8 cellular contexts compared by ENCODE assay signal in the genomic region with DNA sequence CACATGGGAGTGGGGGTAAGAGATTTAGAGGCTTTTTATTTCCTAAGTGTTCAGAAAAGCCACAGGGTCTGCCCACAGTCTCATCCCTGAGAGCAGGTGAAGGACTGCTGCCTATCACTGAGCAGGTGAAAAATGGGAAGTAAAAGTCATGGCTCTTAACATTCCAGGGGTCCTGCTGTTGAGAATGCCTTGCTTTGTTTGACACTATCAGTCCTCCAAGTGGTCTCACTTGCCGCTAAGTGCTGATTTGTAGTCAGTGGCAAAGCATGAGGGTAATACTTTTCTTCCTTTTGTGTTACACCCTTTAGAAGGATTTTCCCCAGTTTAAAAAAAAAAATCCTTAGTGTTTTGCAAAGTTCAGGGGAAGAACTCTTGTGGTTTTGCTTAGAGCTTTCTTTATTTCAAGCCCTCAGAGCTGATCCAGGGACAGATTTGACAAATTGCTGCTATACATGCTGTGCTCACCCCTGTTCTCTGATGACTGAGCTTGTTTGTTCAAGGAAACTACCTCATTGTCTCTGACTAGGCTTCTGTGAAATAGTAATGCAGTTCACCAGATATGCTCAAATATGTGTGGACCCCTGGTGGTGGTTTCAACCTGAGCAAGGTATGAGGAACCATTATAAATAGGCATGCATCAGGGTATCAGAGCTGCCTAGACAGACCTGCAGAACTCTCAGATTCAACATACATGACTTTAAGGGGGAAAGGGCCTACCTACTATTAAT.
DNase-seq lines count a peak whose midpoint lies in the region; ATAC-seq and TF ChIP-seq lines count a peak whose summit lies in the region.

No MANE protein-coding gene starts in this region.

- peak; percentile 59 to 80 for DNase-seq in NCI-H2081 (lab: John Stamatoyannopoulos, UW)
- DNase-seq in endodermal cell: peak; percentile 86
- DNase-seq in NCI-H2107 (lab: John Stamatoyannopoulos, UW): no peak
- no peak for DNase-seq in EL
- no peak for DNase-seq in NCI-H1694 treated with DMSO at 0.1 percent for 48 hours (lab: John Stamatoyannopoulos, UW)
- no peak for DNase-seq in CD4-positive, alpha-beta memory T cell

- 6% methylated on average over 1 of the region's 1 CpG; no CpG with 5 or more reads in 1 of the 2 experiments for WGBS in endodermal cell (ENCODE audit: insufficient coverage in 1 of 2, insufficient read length in 1 of 2), 2 experiments

- H3K4me3 Mint-ChIP-seq in endodermal cell: peak overlapping the region; percentile 16
- no peak overlapping the region for H3K4me3 Mint-ChIP-seq in CD4-positive, alpha-beta memory T cell

- CTCF ChIA-PET in CD4-positive, alpha-beta memory T cell (lab: Charles Lee; ENCODE audit: partially characterized antibody): no interaction called here

- peak; percentile 70 for TF ChIP-seq CTCF in endodermal cell (conservative IDR thresholded peaks at IDR 0.05)

- H3K4me3 ChIP-seq in endodermal cell (ENCODE audit: low read length): peak overlapping the region; percentile 43
- H3K4me3 ChIP-seq in CD4-positive, alpha-beta memory T cell (ENCODE audit: low read length in 2 of 2): no peak overlapping the region

- peaks cover 8% of the 10 kb centered on the region for H3K36me3 Mint-ChIP-seq in endodermal cell (ENCODE audit: low read depth)
- H3K36me3 Mint-ChIP-seq in CD4-positive, alpha-beta memory T cell: no peaks in the 10 kb centered on the region

- H3K4me1 ChIP-seq in endodermal cell (ENCODE audit: control insufficient read depth, insufficient read depth, low read length): peaks cover 42% of the 10 kb centered on the region
- H3K4me1 ChIP-seq in CD4-positive, alpha-beta memory T cell (ENCODE audit: insufficient read depth, low read length): no peaks in the 10 kb centered on the region

- no peaks in the 10 kb centered on the region for H3K27me3 ChIP-seq in endodermal cell (ENCODE audit: control insufficient read depth, insufficient read depth, low read length, poor library complexity, severe bottlenecking)
- H3K27me3 ChIP-seq in CD4-positive, alpha-beta memory T cell (ENCODE audit: insufficient read depth, low read length): no peaks in the 10 kb centered on the region

- ATAC-seq in GM18511 (IDR thresholded peaks at IDR 0.05; ENCODE audit: unreplicated experiment) (peak; percentile 89), HG02623 (IDR thresholded peaks at IDR 0.05; ENCODE audit: unreplicated experiment) (peak; percentile 79)

- H3K9me3 ChIP-seq in endodermal cell (ENCODE audit: control insufficient read depth, low read length): no peaks in the 10 kb centered on the region
- H3K9me3 ChIP-seq in CD4-positive, alpha-beta memory T cell (ENCODE audit: control insufficient read depth in 1 of 2, low read length in 2 of 2): no peaks in the 10 kb centered on the region

- H3K27ac ChIP-seq in endodermal cell (ENCODE audit: low read depth, low read length): peak overlapping the region; percentile 4
- no peak overlapping the region for H3K27ac ChIP-seq in CD4-positive, alpha-beta memory T cell (ENCODE audit: low read depth, low read length)

- POLR2A ChIA-PET in CD4-positive, alpha-beta memory T cell (lab: Charles Lee; ENCODE audit: partially characterized antibody): no interaction called here

- H3K4me1 Mint-ChIP-seq in endodermal cell: peaks cover 75% of the 10 kb centered on the region
- H3K4me1 Mint-ChIP-seq in CD4-positive, alpha-beta memory T cell: no peaks in the 10 kb centered on the region

- H3K27me3 Mint-ChIP-seq in endodermal cell (ENCODE audit: insufficient read depth): no peaks in the 10 kb centered on the region
- H3K27me3 Mint-ChIP-seq in CD4-positive, alpha-beta memory T cell: no peaks in the 10 kb centered on the region

- intact Hi-C loops in CD4-positive, alpha-beta memory T cell (cut with micrococcal nuclease): no loop called here

- no peaks in the 10 kb centered on the region for H3K9me3 Mint-ChIP-seq in endodermal cell
- H3K9me3 Mint-ChIP-seq in CD4-positive, alpha-beta memory T cell: peaks cover 0 to 5% (median 2%) of the 10 kb centered on the region in 8 donors

- H3K9ac ChIP-seq in endodermal cell (ENCODE audit: extremely low read depth, low read length, poor library complexity, severe bottlenecking): peak overlapping the region; percentile 62

- H3K27ac Mint-ChIP-seq in endodermal cell: peak overlapping the region; percentile 95
- H3K27ac Mint-ChIP-seq in CD4-positive, alpha-beta memory T cell: no peak overlapping the region

- peaks cover 6% of the 10 kb centered on the region for H3K36me3 ChIP-seq in endodermal cell (ENCODE audit: control insufficient read depth, insufficient read depth, low read length)
- no peaks in the 10 kb centered on the region for H3K36me3 ChIP-seq in CD4-positive, alpha-beta memory T cell (ENCODE audit: insufficient read depth, low read length)

Comparison
In these comparisons a context has a peak if more than half of its experiments do, and no peak if none do; other contexts are left out.
1. DNase-seq: peak in NCI-H2081 (2 of 2) and endodermal cell (single experiment); none in NCI-H2107 (single experiment), EL (single experiment), NCI-H1694 treated with DMSO at 0.1 percent for 48 hours (single experiment) and CD4-positive, alpha-beta memory T cell (0 of 5).